Comparison of ENCODE assay signal across 25 cellular contexts in genomic region chr7:67947651-67948050, GRCh38.
"Had no signal": no experiment of that assay in that cellular context is flagged by ENCODE, and none has a peak within 500 bp of the region (broad histone marks: within the 10 kb centered on the region; RNA-seq: fewer than 3 reads in every experiment).

No MANE protein-coding gene starts in this region.

- H3K27me3 Mint-ChIP-seq: activated naive CD4-positive, alpha-beta T cell treated with anti-CD3 and anti-CD28 coated beads, Interleukin-2, amount 50 U/mL, for 24 hours had no signal

- H3K4me3 Mint-ChIP-seq: activated CD8-positive, alpha-beta T cell treated with anti-CD3 and anti-CD28 coated beads, Interleukin-2, amount 10 ng/mL, durations not matched to agents 7 days and 5 days; activated naive CD4-positive, alpha-beta T cell treated with anti-CD3 and anti-CD28 coated beads, Interleukin-2, amount 50 U/mL, for 24 hours; activated T-helper 1 cell treated with anti-CD3 and anti-CD28 coated beads, Interleukin-12 subunit alpha, Interleukin-12 subunit beta, Interleukin-2, Interleukin-4 antibody, amounts not matched to agents 30 ng/mL and 10 ng/mL and 1 ng/mL, durations not matched to agents 14 hours and 24 hours and 36 hours; T-helper 1 cell treated with Interleukin-12 subunit alpha and Interleukin-12 subunit beta and Interleukin-4 antibody, amounts not matched to agents 30 μg/mL and 1 μg/mL, for 36 hours; WTC11 had no signal

- H3K36me3 Mint-ChIP-seq: activated naive CD4-positive, alpha-beta T cell treated with anti-CD3 and anti-CD28 coated beads, Interleukin-2, amount 50 U/mL, for 24 hours; WTC11 had no signal

- H3K4me1 Mint-ChIP-seq: activated naive CD4-positive, alpha-beta T cell treated with anti-CD3 and anti-CD28 coated beads, Interleukin-2, amount 50 U/mL, for 24 hours had no signal

- H3K9me3 Mint-ChIP-seq: activated naive CD4-positive, alpha-beta T cell treated with anti-CD3 and anti-CD28 coated beads, Interleukin-2, amount 50 U/mL, for 24 hours had no signal

- ATAC-seq: activated CD8-positive, alpha-beta T cell treated with anti-CD3 and anti-CD28 coated beads, Interleukin-2, amount 10 ng/mL, durations not matched to agents 7 days and 5 days; WTC11 had no signal

- DNase-seq: activated CD4-positive, alpha-beta T cell treated with anti-CD3 and anti-CD28 coated beads for 48 hours; activated CD4-positive, alpha-beta T cell treated with anti-CD3 and anti-CD28 coated beads, Interleukin-2, amount 50 U/mL, for 4 hours; activated CD4-positive, CD25-positive, alpha-beta regulatory T cell treated with anti-CD3 and anti-CD28 coated beads, Interleukin-2, amount 50 U/mL, for 72 hours; activated CD8-positive, alpha-beta memory T cell treated with anti-CD3 and anti-CD28 coated beads, Interleukin-2, amount 50 U/mL, for 48 hours; activated CD8-positive, alpha-beta T cell treated with anti-CD3 and anti-CD28 coated beads, Interleukin-2, amount 10 ng/mL, durations not matched to agents 7 days and 5 days; activated effector memory CD4-positive, alpha-beta T cell treated with Interleukin-2 at 50 U/mL for 16 hours; activated naive CD4-positive, alpha-beta T cell; activated T-cell treated with anti-CD3 and anti-CD28 coated beads, Interleukin-2, amount 50 U/mL, for 1 hour; amygdala; KG1; MV-4-11; NCI-H1092 treated with DMSO at 0.1 percent for 48 hours; NCI-H1436; NCI-H1694 treated with DMSO at 0.1 percent for 48 hours; NCI-H2029 treated with DMSO at 0.1 percent for 48 hours; NCI-H345; NCI-H510A; NCI-H526 treated with DMSO at 0.1 percent for 48 hours; NK-92 treated with Interleukin-12 subunit alpha and Interleukin-12 subunit beta, amount 100 ng/mL, for 24 hours; Peyer's patch; SHP77 treated with DMSO at 0.1 percent for 48 hours had no signal

- H3K27ac Mint-ChIP-seq: activated CD8-positive, alpha-beta T cell treated with anti-CD3 and anti-CD28 coated beads, Interleukin-2, amount 10 ng/mL, durations not matched to agents 7 days and 5 days; activated naive CD4-positive, alpha-beta T cell treated with anti-CD3 and anti-CD28 coated beads, Interleukin-2, amount 50 U/mL, for 24 hours; activated T-helper 1 cell treated with anti-CD3 and anti-CD28 coated beads, Interleukin-12 subunit alpha, Interleukin-12 subunit beta, Interleukin-2, Interleukin-4 antibody, amounts not matched to agents 30 ng/mL and 10 ng/mL and 1 ng/mL, durations not matched to agents 14 hours and 24 hours and 36 hours; T-helper 1 cell treated with Interleukin-12 subunit alpha and Interleukin-12 subunit beta and Interleukin-4 antibody, amounts not matched to agents 30 μg/mL and 1 μg/mL, for 36 hours; WTC11 had no signal
